7 cellular contexts compared by ENCODE assay signal in genomic region chr17:48671697-48672171, GRCh38. TPM values are rescaled to one million over a fixed set of nuclear protein-coding genes. Genes with fewer than 3 reads are reported as not detected.
DNase-seq lines count a peak whose midpoint lies in the region; ATAC-seq and TF ChIP-seq lines count a peak whose summit lies in the region.

No MANE protein-coding gene starts in this region.

- peaks cover 21% of the 10 kb centered on the region for H4K20me1 ChIP-seq in smooth muscle cell (ENCODE audit: low read depth)

- TF ChIP-seq CTCF in GM12875 (IDR thresholded peaks at IDR 0.05; ENCODE audit: borderline replicate concordance, insufficient read depth, low read depth, low read length) = peak; percentile 85
- peak; percentile 98 for TF ChIP-seq CTCF in VCaP (conservative IDR thresholded peaks at IDR 0.05)
- TF ChIP-seq CTCF in breast epithelium (IDR thresholded peaks at IDR 0.05) = peak; percentile 74 to 86 (median 76)
- TF ChIP-seq CTCF in smooth muscle cell (IDR thresholded peaks at IDR 0.05; ENCODE audit: borderline replicate concordance, insufficient read depth, poor library complexity, severe bottlenecking) = peak; percentile 91

- no peaks in the 10 kb centered on the region for H3F3A ChIP-seq in smooth muscle cell (ENCODE audit: low read depth)

- peak; percentile 33 for DNase-seq in NCI-H1694 treated with DMSO at 0.1 percent for 48 hours (lab: John Stamatoyannopoulos, UW)
- DNase-seq in breast epithelium (ENCODE audit: low spot score in 2 of 2) = peak; percentile 65 to 77
- DNase-seq in iris pigment epithelial cell (ENCODE audit: low read depth) = peak; percentile 64
- peak; percentile 62 for DNase-seq in smooth muscle cell (lab: John Stamatoyannopoulos, UW; ENCODE audit: unreplicated experiment)

- no peaks in the 10 kb centered on the region for H3K79me2 ChIP-seq in smooth muscle cell (ENCODE audit: low read depth)

- H3K36me3 ChIP-seq in breast epithelium (no peaks in the 10 kb centered on the region), smooth muscle cell (ENCODE audit: low read depth) (no peaks in the 10 kb centered on the region)

- H3K9ac ChIP-seq in smooth muscle cell (ENCODE audit: low read depth) = no peak overlapping the region

- H3K9me3 ChIP-seq in breast epithelium = no peaks in the 10 kb centered on the region
- no peaks in the 10 kb centered on the region for H3K9me3 ChIP-seq in smooth muscle cell (replicated peaks; ENCODE audit: low read depth)

- intact Hi-C loops in breast epithelium (cut with DNase I; ENCODE audit: low total_unique reads) = no loop called here

- H3K4me3 ChIP-seq in GM12875 (ENCODE audit: low read depth, low read length) = no peak overlapping the region
- H3K4me3 ChIP-seq in breast epithelium = peak overlapping the region in 2 of 3 donors; percentile 42 to 56
- H3K4me3 ChIP-seq in smooth muscle cell = peak overlapping the region; percentile 42

- H3K4me2 ChIP-seq in smooth muscle cell = peak overlapping the region; percentile 78

- no peak for TF ChIP-seq POLR2A in breast epithelium (IDR thresholded peaks at IDR 0.05)

- no peak for ATAC-seq in GM18511 (IDR thresholded peaks at IDR 0.05; ENCODE audit: unreplicated experiment)

- H3K4me1 ChIP-seq in breast epithelium (no peaks in the 10 kb centered on the region), smooth muscle cell (ENCODE audit: low read depth) (no peaks in the 10 kb centered on the region)

- H2AFZ ChIP-seq in smooth muscle cell (ENCODE audit: low read depth) = peak overlapping the region; percentile 19

- 10% methylated on average over 15 of the region's 15 CpGs for WGBS in smooth muscle cell (ENCODE audit: low lambda C conversion rate)

- peak overlapping the region; percentile 58 for H3K27ac ChIP-seq in VCaP
- H3K27ac ChIP-seq in breast epithelium = no peak overlapping the region
- peak overlapping the region; percentile 5 for H3K27ac ChIP-seq in smooth muscle cell (ENCODE audit: low read depth)

- H3K27me3 ChIP-seq in breast epithelium (peaks cover 0 to 33% of the 10 kb centered on the region in 2 donors), smooth muscle cell (ENCODE audit: low read depth) (no peaks in the 10 kb centered on the region)

RNA-seq across cellular contexts. Expression of gene HOXB9, which starts 45.6 kb away (rescaled TPM):
- total RNA-seq in breast epithelium (under 1 TPM; 0.32 to 0.44 (median 0.33) TPM), smooth muscle cell (24.3 and 25.8 TPM in 2 replicates)
- 6.9 and 13.8 TPM in 2 replicates for polyA plus RNA-seq in smooth muscle cell

RNA-seq across cellular contexts. Expression of gene PRAC1, which starts 50.6 kb away (rescaled TPM):
- total RNA-seq in breast epithelium (not detected), smooth muscle cell (not detected in 2 replicates)
- polyA plus RNA-seq in smooth muscle cell = 2.4 and 6.5 TPM in 2 replicates

RNA-seq across cellular contexts. Expression of gene PRAC2, which starts 51.3 kb away (rescaled TPM):
- total RNA-seq in breast epithelium (not detected), smooth muscle cell (3.5 and 8.4 TPM in 2 replicates)
- 6.8 and 7.8 TPM in 2 replicates for polyA plus RNA-seq in smooth muscle cell

RNA-seq across cellular contexts. Expression of gene HOXB8, which starts 56.6 kb away (rescaled TPM):
- total RNA-seq in breast epithelium = 1 to 10 TPM in 2 of 3 donors, under 1 TPM in 1; 0.59 to 4.6 (median 4.6) TPM
- 2.0 and 3.8 TPM in 2 replicates for total RNA-seq in smooth muscle cell
- polyA plus RNA-seq in smooth muscle cell = 0.15 and 0.94 TPM in 2 replicates

RNA-seq across cellular contexts. Expression of gene HOXB13, which starts 56.8 kb away (rescaled TPM):
- total RNA-seq in breast epithelium (under 1 TPM in 1 of 3 donors, not detected in 2; 0.16 TPM), smooth muscle cell (3.3 and 4.8 TPM in 2 replicates)
- polyA plus RNA-seq in smooth muscle cell = 4.4 and 5.4 TPM in 2 replicates

Comparison
In these comparisons a context has a peak if more than half of its experiments do, and no peak if none do; other contexts are left out.
1. H3K27ac ChIP-seq: peak in VCaP (single experiment) and smooth muscle cell (single experiment); none in breast epithelium (0 of 2).
2. RNA of gene HOXB9, which starts 45.6 kb away (total RNA-seq): 24.3 to 25.8 TPM in smooth muscle cell; 0.32 to 0.44 TPM in breast epithelium; every median in the first group is over 10 times any median in the second.
3. Peak in every context shown above with its lines, with median percentiles within 50 percentile points of each other: CTCF ChIP-seq and DNase-seq.